In the genomic region with DNA sequence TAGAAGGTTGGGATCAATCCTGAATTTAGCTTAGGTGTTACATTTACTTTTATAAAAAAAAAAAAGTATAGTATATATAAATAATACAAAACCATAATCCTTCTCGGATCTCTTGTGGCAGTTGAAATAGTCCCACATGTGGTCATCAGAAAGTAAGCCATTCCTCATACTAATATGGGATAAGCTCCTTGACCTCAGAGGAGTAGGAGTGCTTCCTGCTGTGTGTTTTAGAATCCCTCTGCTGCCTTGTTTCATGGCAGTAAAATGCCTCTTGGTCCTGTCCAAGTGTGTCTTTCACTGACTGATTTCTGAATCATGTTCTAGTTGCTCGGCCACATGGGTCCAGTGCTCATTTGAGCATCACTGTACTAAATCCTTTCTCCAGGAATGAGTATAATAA, we compare ENCODE assay signal across 1 cellular context.
TF ChIP-seq lines count a peak whose summit lies in the region.

No MANE protein-coding gene starts in this region.

TF ChIP-seq in IMR-90, 13 proteins besides CTCF, POLR2A, EP300 and RAD21 (continued from another document):
- TF ChIP-seq, protein P1, sequence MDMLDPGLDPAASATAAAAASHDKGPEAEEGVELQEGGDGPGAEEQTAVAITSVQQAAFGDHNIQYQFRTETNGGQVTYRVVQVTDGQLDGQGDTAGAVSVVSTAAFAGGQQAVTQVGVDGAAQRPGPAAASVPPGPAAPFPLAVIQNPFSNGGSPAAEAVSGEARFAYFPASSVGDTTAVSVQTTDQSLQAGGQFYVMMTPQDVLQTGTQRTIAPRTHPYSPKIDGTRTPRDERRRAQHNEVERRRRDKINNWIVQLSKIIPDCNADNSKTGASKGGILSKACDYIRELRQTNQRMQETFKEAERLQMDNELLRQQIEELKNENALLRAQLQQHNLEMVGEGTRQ (IDR thresholded peaks at IDR 0.05; ENCODE audit: low read depth, low read length), result no peak
- TF ChIP-seq MAZ (IDR thresholded peaks at IDR 0.05; ENCODE audit: borderline replicate concordance, low read depth, low read length) (no peak), MXI1 (IDR thresholded peaks at IDR 0.05; ENCODE audit: borderline replicate concordance, low read depth, low read length) (no peak), RFX5 (IDR thresholded peaks at IDR 0.05; ENCODE audit: low read depth, low read length) (no peak), MAFK (IDR thresholded peaks at IDR 0.05; ENCODE audit: low read depth, low read length) (no peak)
